8 cellular contexts compared by ENCODE assay signal in genomic region chr7:154929006-154929726, GRCh38.
DNase-seq lines count a peak whose midpoint lies in the region; ATAC-seq and TF ChIP-seq lines count a peak whose summit lies in the region.

No MANE protein-coding gene starts in this region.

- no peak for ATAC-seq in central memory CD8-positive, alpha-beta T cell (replicated peaks; ENCODE audit: extremely low read depth, poor library complexity, severe bottlenecking)
- ATAC-seq in HG02870 (IDR thresholded peaks at IDR 0.05; ENCODE audit: unreplicated experiment) = no peak

- H3K27ac Mint-ChIP-seq in CD8-positive, alpha-beta memory T cell = peak overlapping the region; percentile 86 to 99 (median 98)
- peak overlapping the region; percentile 90 to 99 (median 97) for H3K27ac Mint-ChIP-seq in IgD-negative memory B cell
- H3K27ac Mint-ChIP-seq in central memory CD8-positive, alpha-beta T cell (ENCODE audit: low read depth) = peak overlapping the region; percentile 99

- peaks cover 12% of the 10 kb centered on the region for H3K4me1 ChIP-seq in CD8-positive, alpha-beta memory T cell (ENCODE audit: insufficient read depth, low read length)
- peaks cover 14% of the 10 kb centered on the region for H3K4me1 ChIP-seq in osteoblast (ENCODE audit: insufficient read depth, low read length)

- no peaks in the 10 kb centered on the region for H3K79me2 ChIP-seq in osteoblast (ENCODE audit: insufficient read depth, low read length)

- H3K4me3 Mint-ChIP-seq in CD8-positive, alpha-beta memory T cell = peak overlapping the region; percentile 89 to 97 (median 95)
- H3K4me3 Mint-ChIP-seq in IgD-negative memory B cell = peak overlapping the region; percentile 94 to 99 (median 96)
- peak overlapping the region; percentile 95 for H3K4me3 Mint-ChIP-seq in central memory CD8-positive, alpha-beta T cell

- CTCF ChIA-PET in CD8-positive, alpha-beta memory T cell (lab: Charles Lee) = interaction anchor here (2.5 to 4.5 kb wide), 5 partner anchors 16 to 416 kb away, joined by 11 to 62 read pairs (median 30); partner anchors contain the start of gene INSIG1

- H3K4me2 ChIP-seq in osteoblast (ENCODE audit: insufficient read depth, low read length) = peak overlapping the region; percentile 96

- H3K36me3 Mint-ChIP-seq in CD8-positive, alpha-beta memory T cell = peaks cover 4 to 35% (median 14%) of the 10 kb centered on the region in 3 donors
- H3K36me3 Mint-ChIP-seq in IgD-negative memory B cell = peaks cover 5% of the 10 kb centered on the region
- H3K36me3 Mint-ChIP-seq in central memory CD8-positive, alpha-beta T cell (ENCODE audit: insufficient read depth) = peaks cover 9% of the 10 kb centered on the region

- no peak for TF ChIP-seq CTCF in osteoblast (IDR thresholded peaks at IDR 0.05; ENCODE audit: extremely low read depth, low read depth, low read length)

- H3K9me3 Mint-ChIP-seq in CD8-positive, alpha-beta memory T cell = peaks cover 0 to 4% (median 0%) of the 10 kb centered on the region in 5 donors
- H3K9me3 Mint-ChIP-seq in IgD-negative memory B cell = peaks cover 0 to 4% (median 2%) of the 10 kb centered on the region in 3 donors
- H3K9me3 Mint-ChIP-seq in central memory CD8-positive, alpha-beta T cell = no peaks in the 10 kb centered on the region

- H3K36me3 ChIP-seq in CD8-positive, alpha-beta memory T cell (ENCODE audit: insufficient read depth, low read length) = no peaks in the 10 kb centered on the region
- H3K36me3 ChIP-seq in osteoblast (ENCODE audit: insufficient read depth, low read length) (no peaks in the 10 kb centered on the region), H7 (replicated peaks; ENCODE audit: control insufficient read depth, insufficient read depth, low read length) (no peaks in the 10 kb centered on the region)

- H2AFZ ChIP-seq in osteoblast (ENCODE audit: low read length) = peak overlapping the region; percentile 98

- H3K27ac ChIP-seq in CD8-positive, alpha-beta memory T cell (ENCODE audit: low read depth, low read length) = peak overlapping the region; percentile 92
- H3K27ac ChIP-seq in osteoblast (ENCODE audit: low read depth, low read length) = peak overlapping the region; percentile 84

- H4K20me1 ChIP-seq in osteoblast (ENCODE audit: insufficient read depth, low read length) = no peaks in the 10 kb centered on the region

- H3K4me1 Mint-ChIP-seq in CD8-positive, alpha-beta memory T cell = peaks cover 29 to 40% (median 38%) of the 10 kb centered on the region in 3 donors
- peaks cover 17 to 22% (median 18%) of the 10 kb centered on the region in 3 donors for H3K4me1 Mint-ChIP-seq in IgD-negative memory B cell
- peaks cover 36% of the 10 kb centered on the region for H3K4me1 Mint-ChIP-seq in central memory CD8-positive, alpha-beta T cell

- H3K9me3 ChIP-seq in CD8-positive, alpha-beta memory T cell (ENCODE audit: low read length) = no peaks in the 10 kb centered on the region
- no peaks in the 10 kb centered on the region for H3K9me3 ChIP-seq in osteoblast (ENCODE audit: low read depth, low read length)

- DNase-seq in CD8-positive, alpha-beta memory T cell = no peak
- no peak for DNase-seq in central memory CD8-positive, alpha-beta T cell (ENCODE audit: low spot score in 2 of 2)
- DNase-seq in osteoblast (ENCODE audit: insufficient read length, low spot score, missing footprints) = no peak
- no peak for DNase-seq in H7
- DNase-seq in GDM1 (lab: John Stamatoyannopoulos, UW) = no peak
- DNase-seq in middle frontal gyrus (ENCODE audit: extremely low spot score, low spot score) = no peak

- H3K27me3 ChIP-seq in CD8-positive, alpha-beta memory T cell (ENCODE audit: insufficient read depth, low read length, poor library complexity, severe bottlenecking) = no peaks in the 10 kb centered on the region
- H3K27me3 ChIP-seq in osteoblast (ENCODE audit: insufficient read depth, low read length) (no peaks in the 10 kb centered on the region), H7 (ENCODE audit: control insufficient read depth, insufficient read depth, low read length) (no peaks in the 10 kb centered on the region)

- H3K27me3 Mint-ChIP-seq in CD8-positive, alpha-beta memory T cell = peaks cover 2 to 5% of the 10 kb centered on the region in 2 donors
- H3K27me3 Mint-ChIP-seq in IgD-negative memory B cell = no peaks in the 10 kb centered on the region
- H3K27me3 Mint-ChIP-seq in central memory CD8-positive, alpha-beta T cell = no peaks in the 10 kb centered on the region

- POLR2A ChIA-PET in CD8-positive, alpha-beta memory T cell (lab: Charles Lee) = interaction anchor here (0.6 to 1.8 kb wide), 5 partner anchors 73 to 370 kb away, joined by 3 to 14 read pairs (median 4); partner anchors contain the start of genes INSIG1 and PAXIP1

- H3K4me3 ChIP-seq in CD8-positive, alpha-beta memory T cell (ENCODE audit: low read length) = peak overlapping the region; percentile 85
- H3K4me3 ChIP-seq in osteoblast (ENCODE audit: insufficient read depth, low read length) (peak overlapping the region; percentile 82), H7 (ENCODE audit: insufficient read depth, low read depth, low read length) (no peak overlapping the region)
